In genomic region chr1:44354840-44355581, GRCh38 we compare ENCODE assay signal across 8 cellular contexts. TPM values are rescaled to one million over a fixed set of nuclear protein-coding genes. Genes with fewer than 3 reads are reported as not detected.
DNase-seq lines count a peak whose midpoint lies in the region; ATAC-seq lines count a peak whose summit lies in the region.

TSS of gene ERI3 (minus strand) at chr1:44355257. CDS start at chr1:44355026, 231 bp downstream.

- H3K9me3 Mint-ChIP-seq in activated naive CD4-positive, alpha-beta T cell treated with anti-CD3 and anti-CD28 coated beads, Interleukin-2, amount 50 U/mL, for 72 hours = no peaks in the 10 kb centered on the region

- H3K27ac Mint-ChIP-seq in activated naive CD4-positive, alpha-beta T cell treated with anti-CD3 and anti-CD28 coated beads, Interleukin-2, amount 50 U/mL, for 72 hours = peak within 1 kb of the TSS; percentile 92 to 93

- H3K36me3 Mint-ChIP-seq in activated naive CD4-positive, alpha-beta T cell treated with anti-CD3 and anti-CD28 coated beads, Interleukin-2, amount 50 U/mL, for 72 hours = peaks cover 4 to 21% of the 10 kb centered on the region in 2 donors

- H3K27ac ChIP-seq in temporal lobe (ENCODE audit: low read depth, low read length) = peak within 1 kb of the TSS; percentile 61

- peak; percentile 99 for ATAC-seq in HG02610 (IDR thresholded peaks at IDR 0.05; ENCODE audit: unreplicated experiment)
- ATAC-seq in activated naive CD4-positive, alpha-beta T cell treated with anti-CD3 and anti-CD28 coated beads, Interleukin-2, amount 50 U/mL, for 72 hours = peak; percentile 100

- peak within 1 kb of the TSS; percentile 88 for H3K4me3 ChIP-seq in GM08714 (ENCODE audit: low read length)

- DNase-seq in NCI-H1092 treated with DMSO at 0.1 percent for 48 hours (lab: John Stamatoyannopoulos, UW) = peak; percentile 99
- peak; percentile 93 for DNase-seq in SKM-1 (lab: John Stamatoyannopoulos, UW; ENCODE audit: unreplicated experiment)
- DNase-seq in activated naive CD4-positive, alpha-beta T cell treated with anti-CD3 and anti-CD28 coated beads, Interleukin-2, amount 50 U/mL, for 72 hours (ENCODE audit: low spot score in 2 of 2) = peak; percentile 94 to 98
- DNase-seq in glomerular endothelial cell (ENCODE audit: extremely low read depth, low read depth, low spot score) = peak; percentile 55
- DNase-seq in occipital lobe (lab: John Stamatoyannopoulos, UW) = peak; percentile 97

RNA-seq across cellular contexts. Expression of gene ERI3, which starts in this region (rescaled TPM):
- 10 to 100 TPM; 26.3 to 58.8 TPM for total RNA-seq in activated naive CD4-positive, alpha-beta T cell treated with anti-CD3 and anti-CD28 coated beads, Interleukin-2, amount 50 U/mL, for 72 hours
- total RNA-seq in glomerular endothelial cell (48.7 and 50.6 TPM in 2 replicates), occipital lobe (99.2 TPM), temporal lobe (55.6 TPM)

Comparison
In these comparisons a context has a peak if more than half of its experiments do, and no peak if none do; other contexts are left out.
1. Peak in every context shown above with its lines: DNase-seq, ATAC-seq, H3K4me3 ChIP-seq and H3K27ac ChIP-seq.